8 cellular contexts compared by ENCODE assay signal in the genomic region with DNA sequence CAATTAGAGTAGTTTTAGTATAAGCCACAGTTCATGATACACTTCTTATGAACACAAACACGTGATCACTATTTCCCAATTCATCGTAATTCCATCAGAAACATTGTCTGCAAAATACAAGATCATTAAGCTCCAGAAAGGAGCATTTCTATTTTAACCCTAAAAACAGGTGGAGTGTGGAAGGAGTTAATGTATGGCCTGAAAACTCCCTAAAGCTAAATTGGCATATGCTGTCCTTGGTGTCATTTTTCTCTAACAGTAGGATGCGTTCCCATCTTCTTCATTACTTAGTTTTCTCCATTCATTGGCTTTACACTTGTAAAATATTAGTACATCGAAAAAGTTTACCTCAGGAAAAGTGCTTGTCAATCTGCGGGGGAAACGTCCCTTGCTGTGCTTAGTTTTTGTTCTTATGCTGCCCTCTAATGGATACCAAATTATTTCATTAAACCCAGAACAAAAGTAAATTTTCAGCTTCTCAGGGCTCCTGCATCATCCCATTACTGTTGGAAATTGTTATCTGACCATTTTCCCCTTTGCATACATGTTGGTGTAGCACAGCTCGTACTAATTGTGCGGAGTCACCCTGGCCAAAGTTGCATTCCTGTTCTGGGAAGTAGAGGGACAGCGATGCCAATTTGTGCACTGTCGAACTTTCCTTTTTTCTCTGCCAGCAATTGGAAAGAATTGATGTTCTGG.
A peak's percentile ranks its signal among the peaks of the same experiment; 100 is the strongest.
DNase-seq lines count a peak whose midpoint lies in the region; ATAC-seq and TF ChIP-seq lines count a peak whose summit lies in the region.

No MANE protein-coding gene starts in this region.

- H3K4me3 ChIP-seq in cardiac muscle cell: no peak overlapping the region
- H3K4me3 ChIP-seq in smooth muscle cell: no peak overlapping the region

- in situ Hi-C loops in GM13977 (cut with MboI; ENCODE audit: low pct_unique_long_range_greater_than_20kb, low sequenced_read_pairs, unreplicated experiment): loop anchor here (10.0 kb wide), 1 partner anchor 255 kb away; a partner anchor contains a TSS

- H3K4me1 ChIP-seq in cardiac muscle cell (ENCODE audit: low read depth) (no peaks in the 10 kb centered on the region), smooth muscle cell (ENCODE audit: low read depth) (no peaks in the 10 kb centered on the region)

- H3K27ac Mint-ChIP-seq in activated CD8-positive, alpha-beta T cell treated with anti-CD3 and anti-CD28 coated beads, Interleukin-2, amount 10 ng/mL, durations not matched to agents 7 days and 5 days: no peak overlapping the region
- H3K27ac Mint-ChIP-seq in T-helper 2 cell treated with Interferon-gamma antibody and Interleukin-4, amounts not matched to agents 5 μg/mL and 100 μg/mL, for 36 hours: no peak overlapping the region

- H3K9me3 Mint-ChIP-seq in activated CD8-positive, alpha-beta T cell treated with anti-CD3 and anti-CD28 coated beads, Interleukin-2, amount 10 ng/mL, durations not matched to agents 7 days and 5 days (ENCODE audit: insufficient read depth): no peaks in the 10 kb centered on the region
- H3K9me3 Mint-ChIP-seq in T-helper 2 cell treated with Interferon-gamma antibody and Interleukin-4, amounts not matched to agents 5 μg/mL and 100 μg/mL, for 36 hours: no peaks in the 10 kb centered on the region

- no peaks in the 10 kb centered on the region for H3K27me3 Mint-ChIP-seq in activated CD8-positive, alpha-beta T cell treated with anti-CD3 and anti-CD28 coated beads, Interleukin-2, amount 10 ng/mL, durations not matched to agents 7 days and 5 days (ENCODE audit: low read depth)
- no peaks in the 10 kb centered on the region for H3K27me3 Mint-ChIP-seq in T-helper 2 cell treated with Interferon-gamma antibody and Interleukin-4, amounts not matched to agents 5 μg/mL and 100 μg/mL, for 36 hours (ENCODE audit: low read depth)

- no peaks in the 10 kb centered on the region for H4K20me1 ChIP-seq in smooth muscle cell (ENCODE audit: low read depth)

- no peaks in the 10 kb centered on the region for H3F3A ChIP-seq in smooth muscle cell (ENCODE audit: low read depth)

- no peaks in the 10 kb centered on the region for H3K27me3 ChIP-seq in cardiac muscle cell
- no peaks in the 10 kb centered on the region for H3K27me3 ChIP-seq in smooth muscle cell (ENCODE audit: low read depth)

- no peaks in the 10 kb centered on the region for H3K36me3 Mint-ChIP-seq in activated CD8-positive, alpha-beta T cell treated with anti-CD3 and anti-CD28 coated beads, Interleukin-2, amount 10 ng/mL, durations not matched to agents 7 days and 5 days (ENCODE audit: low read depth)
- H3K36me3 Mint-ChIP-seq in T-helper 2 cell treated with Interferon-gamma antibody and Interleukin-4, amounts not matched to agents 5 μg/mL and 100 μg/mL, for 36 hours (ENCODE audit: low read depth): peaks cover 4% of the 10 kb centered on the region

- H3K27ac ChIP-seq in C4-2B (no peak overlapping the region), cardiac muscle cell (no peak overlapping the region), smooth muscle cell (ENCODE audit: low read depth) (no peak overlapping the region)

- POLR2A ChIA-PET in activated CD8-positive, alpha-beta T cell treated with anti-CD3 and anti-CD28 coated beads, Interleukin-2, amount 10 ng/mL, durations not matched to agents 7 days and 5 days (lab: Charles Lee): interaction anchor here (1.1 kb wide), 1 partner anchor 256 kb away, joined by 3 read pairs; no protein-coding TSS in a partner anchor

- DNase-seq in GM13977 (ENCODE audit: low spot score) (peak; percentile 12), NCI-H2196 treated with DMSO at 0.1 percent for 48 hours (lab: John Stamatoyannopoulos, UW; ENCODE audit: unreplicated experiment) (peak; percentile 35), cardiac muscle cell (ENCODE audit: low read depth in 1 of 2, low spot score in 1 of 2) (peak; percentile 44 to 67), smooth muscle cell (lab: John Stamatoyannopoulos, UW; ENCODE audit: unreplicated experiment) (no peak)
- DNase-seq in activated CD8-positive, alpha-beta T cell treated with anti-CD3 and anti-CD28 coated beads, Interleukin-2, amount 10 ng/mL, durations not matched to agents 7 days and 5 days: peak; percentile 30
- no peak for DNase-seq in T-helper 2 cell treated with Interferon-gamma antibody and Interleukin-4, amounts not matched to agents 5 μg/mL and 100 μg/mL, for 36 hours (ENCODE audit: low spot score)

- H3K4me1 Mint-ChIP-seq in activated CD8-positive, alpha-beta T cell treated with anti-CD3 and anti-CD28 coated beads, Interleukin-2, amount 10 ng/mL, durations not matched to agents 7 days and 5 days (ENCODE audit: low read depth): peaks cover 5% of the 10 kb centered on the region
- H3K4me1 Mint-ChIP-seq in T-helper 2 cell treated with Interferon-gamma antibody and Interleukin-4, amounts not matched to agents 5 μg/mL and 100 μg/mL, for 36 hours (ENCODE audit: low read depth): peaks cover 9% of the 10 kb centered on the region

- no peak overlapping the region for H3K9ac ChIP-seq in smooth muscle cell (ENCODE audit: low read depth)

- H3K4me2 ChIP-seq in smooth muscle cell: no peak overlapping the region

- TF ChIP-seq CTCF in C4-2B (conservative IDR thresholded peaks at IDR 0.05) (peak; percentile 73), GM13977 (IDR thresholded peaks at IDR 0.05; ENCODE audit: extremely low read depth, insufficient read depth, missing control alignments) (peak; percentile 46), cardiac muscle cell (IDR thresholded peaks at IDR 0.05; ENCODE audit: low read depth, low read length) (peak; percentile 56), smooth muscle cell (IDR thresholded peaks at IDR 0.05; ENCODE audit: borderline replicate concordance, insufficient read depth, poor library complexity, severe bottlenecking) (peak; percentile 57)

- H3K4me3 Mint-ChIP-seq in activated CD8-positive, alpha-beta T cell treated with anti-CD3 and anti-CD28 coated beads, Interleukin-2, amount 10 ng/mL, durations not matched to agents 7 days and 5 days: no peak overlapping the region
- no peak overlapping the region for H3K4me3 Mint-ChIP-seq in T-helper 2 cell treated with Interferon-gamma antibody and Interleukin-4, amounts not matched to agents 5 μg/mL and 100 μg/mL, for 36 hours

- peak; percentile 57 for ATAC-seq in HG02840 (IDR thresholded peaks at IDR 0.05; ENCODE audit: low FRiP score, unreplicated experiment)
- ATAC-seq in activated CD8-positive, alpha-beta T cell treated with anti-CD3 and anti-CD28 coated beads, Interleukin-2, amount 10 ng/mL, durations not matched to agents 7 days and 5 days: no peak

- no peaks in the 10 kb centered on the region for H3K79me2 ChIP-seq in smooth muscle cell (ENCODE audit: low read depth)

- no peaks in the 10 kb centered on the region for H3K9me3 ChIP-seq in cardiac muscle cell (ENCODE audit: low read depth)
- no peaks in the 10 kb centered on the region for H3K9me3 ChIP-seq in smooth muscle cell (replicated peaks; ENCODE audit: low read depth)

- no peak overlapping the region for H2AFZ ChIP-seq in smooth muscle cell (ENCODE audit: low read depth)

- H3K36me3 ChIP-seq in cardiac muscle cell: no peaks in the 10 kb centered on the region
- H3K36me3 ChIP-seq in smooth muscle cell (ENCODE audit: low read depth): no peaks in the 10 kb centered on the region

- CTCF ChIA-PET in activated CD8-positive, alpha-beta T cell treated with anti-CD3 and anti-CD28 coated beads, Interleukin-2, amount 10 ng/mL, durations not matched to agents 7 days and 5 days (lab: Charles Lee): interaction anchor here (0.7 to 4.6 kb wide), 32 partner anchors 8 to 1212 kb away, joined by 3 to 46 read pairs (median 3); a partner anchor contains a TSS

- WGBS in smooth muscle cell (ENCODE audit: low lambda C conversion rate): 49% methylated on average over 10 of the region's 10 CpGs

Comparison
In these comparisons a context has a peak if more than half of its experiments do, and no peak if none do; other contexts are left out.
1. DNase-seq: peak in GM13977 (single experiment), NCI-H2196 treated with DMSO at 0.1 percent for 48 hours (single experiment), activated CD8-positive, alpha-beta T cell treated with anti-CD3 and anti-CD28 coated beads, Interleukin-2, amount 10 ng/mL, durations not matched to agents 7 days and 5 days (single experiment) and cardiac muscle cell (2 of 2); none in smooth muscle cell (single experiment) and T-helper 2 cell treated with Interferon-gamma antibody and Interleukin-4, amounts not matched to agents 5 μg/mL and 100 μg/mL, for 36 hours (single experiment).
2. Peak in every context shown above with its lines, with median percentiles within 50 percentile points of each other: CTCF ChIP-seq.